Comparison of ENCODE assay signal across 8 cellular contexts in the genomic region with DNA sequence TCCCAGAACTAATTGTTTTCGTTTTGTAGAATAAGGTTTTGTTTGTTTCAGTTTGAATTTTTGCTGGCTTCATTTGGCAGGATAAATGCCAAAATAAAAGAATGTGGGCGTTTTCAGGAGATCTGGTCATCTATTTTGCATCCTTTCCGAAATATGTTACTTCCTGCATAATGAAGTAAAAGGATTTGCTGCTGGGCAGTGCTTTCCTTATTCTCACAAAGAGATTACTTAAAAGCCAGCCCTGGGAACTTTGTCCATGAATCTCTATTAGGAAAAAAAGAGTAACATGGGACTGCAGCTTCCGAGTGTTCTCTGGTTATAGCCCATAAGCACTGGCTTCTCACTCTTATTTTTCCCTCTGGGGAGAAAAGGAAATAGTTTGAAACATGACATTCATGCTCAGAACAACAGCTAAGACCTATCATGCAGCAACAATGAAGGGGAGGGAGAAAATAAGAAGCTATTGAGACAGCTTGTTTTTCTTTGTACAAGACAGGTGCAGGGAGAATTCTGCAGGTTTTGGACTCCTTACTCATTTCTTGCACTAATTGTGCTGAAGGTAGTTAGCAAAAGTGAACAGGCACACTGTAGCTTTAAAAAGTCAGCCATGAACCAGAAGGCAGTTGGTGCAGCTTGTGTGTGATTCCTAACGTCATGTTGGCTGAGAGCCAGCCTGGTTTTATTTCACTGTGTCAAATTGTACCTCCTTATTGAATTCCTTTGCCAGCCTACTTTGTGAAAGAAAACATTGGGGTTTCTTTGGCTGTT. TPM values are rescaled to one million over a fixed set of nuclear protein-coding genes. Genes with fewer than 3 reads are reported as not detected.
DNase-seq lines count a peak whose midpoint lies in the region; ATAC-seq, FAIRE-seq and TF ChIP-seq lines count a peak whose summit lies in the region.

A gene with protein sequence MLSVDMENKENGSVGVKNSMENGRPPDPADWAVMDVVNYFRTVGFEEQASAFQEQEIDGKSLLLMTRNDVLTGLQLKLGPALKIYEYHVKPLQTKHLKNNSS (plus strand): TSS at position 718 of the 768 bp plus-strand sequence. CDS start 1,527 bp downstream, outside the sequence.

- no peaks in the 10 kb centered on the region for H3K9me2 ChIP-seq in SU-DHL-6 (replicated peaks; ENCODE audit: insufficient read depth, low read length)

- CTCF ChIA-PET in AG04450 (lab: Charles Lee), result interaction anchor here (0.7 to 4.0 kb wide), 2 partner anchors 132 to 160 kb away, joined by 3 to 19 read pairs; no protein-coding TSS in a partner anchor

- H3K4me3 ChIP-seq in AG04450 (ENCODE audit: low read depth, low read length) (peak within 1 kb of the TSS; percentile 7), SU-DHL-6 (ENCODE audit: insufficient read depth, low read length, poor library complexity, severe bottlenecking) (peak within 1 kb of the TSS; percentile 52), cardiac fibroblast (replicated peaks in 1 of 2; ENCODE audit: low read depth in 2 of 2, low read length in 2 of 2) (peak within 1 kb of the TSS in 1 of 2 donors; percentile 16)

- peaks cover 33% of the 10 kb centered on the region for H3F3A ChIP-seq in SU-DHL-6 (ENCODE audit: insufficient read depth)

- TF ChIP-seq CTCF in AG04450 (IDR thresholded peaks at IDR 0.05; ENCODE audit: low read depth, low read length) (no peak), SU-DHL-6 (IDR thresholded peaks at IDR 0.05; ENCODE audit: insufficient read depth, low read length, poor library complexity, severe bottlenecking) (no peak), cardiac fibroblast (IDR thresholded peaks at IDR 0.05; ENCODE audit: low read depth, low read length) (no peak)

- FAIRE-seq in GM19239 (lab: Jason Lieb, UNC), result peak; percentile 74

- H3K9me3 ChIP-seq in AG04450 (ENCODE audit: control insufficient read depth, insufficient read depth, low read length) (no peaks in the 10 kb centered on the region), SU-DHL-6 (ENCODE audit: insufficient read depth, low read length) (no peaks in the 10 kb centered on the region)

- ATAC-seq in GM21367 (IDR thresholded peaks at IDR 0.05; ENCODE audit: unreplicated experiment), result no peak

- H2AFZ ChIP-seq in SU-DHL-6 (ENCODE audit: low read depth, low read length, severe bottlenecking), result peak within 1 kb of the TSS; percentile 92

- peak within 1 kb of the TSS; percentile 98 for H3K4me2 ChIP-seq in SU-DHL-6 (ENCODE audit: low read depth, low read length, poor library complexity, severe bottlenecking)

- no peaks in the 10 kb centered on the region for H3K79me2 ChIP-seq in SU-DHL-6 (ENCODE audit: insufficient read depth, low read length)

- H3K27ac ChIP-seq in AG04450 (ENCODE audit: low read depth, low read length), result no peak within 1 kb of the TSS
- H3K27ac ChIP-seq in SU-DHL-6 (ENCODE audit: low read depth, low read length), result peak within 1 kb of the TSS; percentile 79

- POLR2A ChIA-PET in AG04450 (lab: Yijun Ruan, JAX), result no interaction called here

- peak within 1 kb of the TSS; percentile 44 for H3K9ac ChIP-seq in SU-DHL-6 (ENCODE audit: low read length)

- DNase-seq in AG04450 (ENCODE audit: low read depth, low spot score) (peak; percentile 29), GM19239 (ENCODE audit: insufficient read length, low spot score) (no peak), NCI-H1092 treated with DMSO at 0.1 percent for 48 hours (lab: John Stamatoyannopoulos, UW) (peak; percentile 75), cardiac fibroblast (ENCODE audit: low read depth in 2 of 2) (peak; percentile 82 to 84), kidney tubule cell (ENCODE audit: low spot score) (peak; percentile 70)
- DNase-seq in stimulated activated CD4-positive, alpha-beta T cell treated with anti-CD3 and anti-CD28 coated beads, Interleukin-15, amount 100 ng/mL, for 24 hours, result peak; percentile 54

- H3K27me3 ChIP-seq in AG04450 (ENCODE audit: control insufficient read depth, insufficient read depth, low read length) (no peaks in the 10 kb centered on the region), SU-DHL-6 (ENCODE audit: low read length) (no peaks in the 10 kb centered on the region)

- H4K20me1 ChIP-seq in SU-DHL-6 (ENCODE audit: low read depth, low read length), result no peaks in the 10 kb centered on the region

- H3K36me3 ChIP-seq in SU-DHL-6 (ENCODE audit: low read length), result no peaks in the 10 kb centered on the region

RNA-seq across cellular contexts. Expression of the gene that starts here (rescaled TPM):
- polyA plus RNA-seq in AG04450 (2011; rRNA removed), result 0.99 and 1.0 TPM in 2 replicates
- 0.28 and 0.74 TPM in 2 replicates for polyA minus RNA-seq in AG04450 (2011; rRNA and poly(A)+ RNA removed)
